In genomic region chr18:449374-449773, GRCh38 we compare ENCODE assay signal across 11 cellular contexts. TPM values are rescaled to one million over a fixed set of nuclear protein-coding genes. Genes with fewer than 3 reads are reported as not detected.
DNase-seq lines count a peak whose midpoint lies in the region; ATAC-seq and TF ChIP-seq lines count a peak whose summit lies in the region.
"Had no signal": no experiment of that assay in that cellular context is flagged by ENCODE, and none has a peak within 500 bp of the region (broad histone marks: within the 10 kb centered on the region; RNA-seq: fewer than 3 reads in every experiment).

No MANE protein-coding gene starts in this region.

- TF ChIP-seq CTCF in esophagus squamous epithelium (IDR thresholded peaks at IDR 0.05): no peak

- peak overlapping the region; percentile 26 to 74 (median 44) for H3K27ac ChIP-seq in esophagus squamous epithelium
- H3K27ac ChIP-seq: HL-60 had no signal

- intact Hi-C loops in esophagus squamous epithelium (cut with DNase I): no loop called here

- 29 to 33% methylated on average over 7 to 8 of the region's 8 CpGs for WGBS in esophagus squamous epithelium, 2 donors

- no peaks in the 10 kb centered on the region for H3K27me3 ChIP-seq in esophagus squamous epithelium

- TF ChIP-seq POLR2A in esophagus squamous epithelium (IDR thresholded peaks at IDR 0.05): no peak

- DNase-seq in ELF-1 (ENCODE audit: low read depth, low spot score) (peak; percentile 64), NCI-H774 (lab: John Stamatoyannopoulos, UW) (peak; percentile 30), esophagus squamous epithelium (lab: John Stamatoyannopoulos, UW) (no peak), mucosa of gallbladder (ENCODE audit: low spot score) (peak; percentile 13), MV-4-11 (lab: John Stamatoyannopoulos, UW) (no peak)
- no peak for DNase-seq in activated CD4-positive, alpha-beta T cell treated with anti-CD3 and anti-CD28 coated beads, Interleukin-2, amount 50 U/mL, for 1 hour
- DNase-seq: CD8-positive, alpha-beta memory T cell; NCI-H1694 had no signal

- H3K9me3 ChIP-seq in esophagus squamous epithelium: peaks cover 0 to 20% (median 5%) of the 10 kb centered on the region in 3 donors

- peaks cover 0 to 28% (median 0%) of the 10 kb centered on the region in 3 donors for H3K4me1 ChIP-seq in esophagus squamous epithelium

- ATAC-seq in GM18909 (IDR thresholded peaks at IDR 0.05; ENCODE audit: poor library complexity, unreplicated experiment) (no peak), HG02623 (IDR thresholded peaks at IDR 0.05; ENCODE audit: unreplicated experiment) (no peak)

- H3K4me3 ChIP-seq in esophagus squamous epithelium: peak overlapping the region in 1 of 4 donors; percentile 10

- H3K36me3 ChIP-seq in esophagus squamous epithelium: no peaks in the 10 kb centered on the region

RNA-seq across cellular contexts. Expression of gene COLEC12, which starts 51.1 kb away (rescaled TPM):
- 10 to 100 TPM in 1 of 4 donors, 1 to 10 TPM in 3; 1.4 to 12.2 (median 4.0) TPM for total RNA-seq in esophagus squamous epithelium
- total RNA-seq in mucosa of gallbladder: 4.9 TPM

Comparison
In these comparisons a context has a peak if more than half of its experiments do, and no peak if none do; other contexts are left out.
1. DNase-seq: peak in ELF-1 (single experiment), NCI-H774 (single experiment) and mucosa of gallbladder (single experiment); none in esophagus squamous epithelium (single experiment), MV-4-11 (single experiment) and activated CD4-positive, alpha-beta T cell treated with anti-CD3 and anti-CD28 coated beads, Interleukin-2, amount 50 U/mL, for 1 hour (single experiment).